Comparison of ENCODE assay signal across 1 cellular context in the genomic region with DNA sequence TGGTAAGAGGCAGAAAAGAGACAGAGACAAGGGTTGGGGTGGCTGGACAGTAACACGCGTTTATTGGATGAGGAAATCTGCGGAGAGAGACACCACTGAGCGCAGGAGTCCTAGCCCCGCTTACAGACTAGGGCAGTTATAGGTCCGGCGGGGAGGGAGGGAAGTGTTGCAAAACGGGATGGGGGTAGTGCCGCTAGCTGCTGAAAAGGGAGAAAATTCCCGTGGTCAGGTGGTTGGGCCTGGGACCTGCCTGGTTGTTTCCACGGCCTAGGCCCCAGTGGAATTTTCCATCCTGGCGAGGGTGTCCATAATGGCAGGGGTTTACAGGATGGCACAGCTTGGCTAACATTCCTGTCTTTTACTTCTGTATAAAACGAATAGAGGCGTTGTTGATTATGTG.
A peak's percentile ranks its signal among the peaks of the same experiment; 100 is the strongest.
TF ChIP-seq lines count a peak whose summit lies in the region.

No MANE protein-coding gene starts in this region.

TF ChIP-seq in HepG2, 621 proteins besides CTCF, POLR2A, EP300 and RAD21 (continued from another document and continues in another):
- TF ChIP-seq, protein P1, sequence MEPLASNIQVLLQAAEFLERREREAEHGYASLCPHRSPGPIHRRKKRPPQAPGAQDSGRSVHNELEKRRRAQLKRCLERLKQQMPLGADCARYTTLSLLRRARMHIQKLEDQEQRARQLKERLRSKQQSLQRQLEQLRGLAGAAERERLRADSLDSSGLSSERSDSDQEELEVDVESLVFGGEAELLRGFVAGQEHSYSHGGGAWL (CRISPR knock-in tag; IDR thresholded peaks at IDR 0.05), result no peak
- TF ChIP-seq, protein P2, sequence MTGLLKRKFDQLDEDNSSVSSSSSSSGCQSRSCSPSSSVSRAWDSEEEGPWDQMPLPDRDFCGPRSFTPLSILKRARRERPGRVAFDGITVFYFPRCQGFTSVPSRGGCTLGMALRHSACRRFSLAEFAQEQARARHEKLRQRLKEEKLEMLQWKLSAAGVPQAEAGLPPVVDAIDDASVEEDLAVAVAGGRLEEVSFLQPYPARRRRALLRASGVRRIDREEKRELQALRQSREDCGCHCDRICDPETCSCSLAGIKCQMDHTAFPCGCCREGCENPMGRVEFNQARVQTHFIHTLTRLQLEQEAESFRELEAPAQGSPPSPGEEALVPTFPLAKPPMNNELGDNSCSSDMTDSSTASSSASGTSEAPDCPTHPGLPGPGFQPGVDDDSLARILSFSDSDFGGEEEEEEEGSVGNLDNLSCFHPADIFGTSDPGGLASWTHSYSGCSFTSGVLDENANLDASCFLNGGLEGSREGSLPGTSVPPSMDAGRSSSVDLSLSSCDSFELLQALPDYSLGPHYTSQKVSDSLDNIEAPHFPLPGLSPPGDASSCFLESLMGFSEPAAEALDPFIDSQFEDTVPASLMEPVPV (CRISPR knock-in tag; IDR thresholded peaks at IDR 0.05), result no peak
- TF ChIP-seq STAT5B (CRISPR knock-in tag; IDR thresholded peaks at IDR 0.05), result no peak
- no peak for TF ChIP-seq ZBTB38 (CRISPR knock-in tag; IDR thresholded peaks at IDR 0.05)
- TF ChIP-seq CHD4 (IDR thresholded peaks at IDR 0.05; ENCODE audit: borderline replicate concordance, low read length), result no peak
- no peak for TF ChIP-seq TCF7L2 (IDR thresholded peaks at IDR 0.05; ENCODE audit: low read depth, low read length)
- TF ChIP-seq, protein P3, sequence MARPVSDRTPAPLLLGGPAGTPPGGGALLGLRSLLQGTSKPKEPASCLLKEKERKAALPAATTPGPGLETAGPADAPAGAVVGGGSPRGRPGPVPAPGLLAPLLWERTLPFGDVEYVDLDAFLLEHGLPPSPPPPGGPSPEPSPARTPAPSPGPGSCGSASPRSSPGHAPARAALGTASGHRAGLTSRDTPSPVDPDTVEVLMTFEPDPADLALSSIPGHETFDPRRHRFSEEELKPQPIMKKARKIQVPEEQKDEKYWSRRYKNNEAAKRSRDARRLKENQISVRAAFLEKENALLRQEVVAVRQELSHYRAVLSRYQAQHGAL (CRISPR knock-in tag; IDR thresholded peaks at IDR 0.05; ENCODE audit: not compliant biosample characterization), result no peak
- no peak for TF ChIP-seq PRPF4 (IDR thresholded peaks at IDR 0.05; ENCODE audit: low read depth, low read length, poor library complexity, severe bottlenecking)
- no peak for TF ChIP-seq SNRNP70 (IDR thresholded peaks at IDR 0.05; ENCODE audit: low read depth, low read length)
- TF ChIP-seq ZNF44 (CRISPR knock-in tag; IDR thresholded peaks at IDR 0.05), result no peak
- no peak for TF ChIP-seq ZNF484 (CRISPR knock-in tag; IDR thresholded peaks at IDR 0.05; ENCODE audit: borderline replicate concordance, low read depth)
- no peak for TF ChIP-seq ZNF598 (CRISPR knock-in tag; IDR thresholded peaks at IDR 0.05; ENCODE audit: borderline replicate concordance)
- 0 out of 2 replicates have a peak, but pooled peaks have one; percentile 13 for TF ChIP-seq ZNF782 (CRISPR knock-in tag; IDR thresholded peaks at IDR 0.05; ENCODE audit: borderline replicate concordance)
- TF ChIP-seq DR1 (CRISPR knock-in tag; IDR thresholded peaks at IDR 0.05), result no peak
- TF ChIP-seq, protein P4, sequence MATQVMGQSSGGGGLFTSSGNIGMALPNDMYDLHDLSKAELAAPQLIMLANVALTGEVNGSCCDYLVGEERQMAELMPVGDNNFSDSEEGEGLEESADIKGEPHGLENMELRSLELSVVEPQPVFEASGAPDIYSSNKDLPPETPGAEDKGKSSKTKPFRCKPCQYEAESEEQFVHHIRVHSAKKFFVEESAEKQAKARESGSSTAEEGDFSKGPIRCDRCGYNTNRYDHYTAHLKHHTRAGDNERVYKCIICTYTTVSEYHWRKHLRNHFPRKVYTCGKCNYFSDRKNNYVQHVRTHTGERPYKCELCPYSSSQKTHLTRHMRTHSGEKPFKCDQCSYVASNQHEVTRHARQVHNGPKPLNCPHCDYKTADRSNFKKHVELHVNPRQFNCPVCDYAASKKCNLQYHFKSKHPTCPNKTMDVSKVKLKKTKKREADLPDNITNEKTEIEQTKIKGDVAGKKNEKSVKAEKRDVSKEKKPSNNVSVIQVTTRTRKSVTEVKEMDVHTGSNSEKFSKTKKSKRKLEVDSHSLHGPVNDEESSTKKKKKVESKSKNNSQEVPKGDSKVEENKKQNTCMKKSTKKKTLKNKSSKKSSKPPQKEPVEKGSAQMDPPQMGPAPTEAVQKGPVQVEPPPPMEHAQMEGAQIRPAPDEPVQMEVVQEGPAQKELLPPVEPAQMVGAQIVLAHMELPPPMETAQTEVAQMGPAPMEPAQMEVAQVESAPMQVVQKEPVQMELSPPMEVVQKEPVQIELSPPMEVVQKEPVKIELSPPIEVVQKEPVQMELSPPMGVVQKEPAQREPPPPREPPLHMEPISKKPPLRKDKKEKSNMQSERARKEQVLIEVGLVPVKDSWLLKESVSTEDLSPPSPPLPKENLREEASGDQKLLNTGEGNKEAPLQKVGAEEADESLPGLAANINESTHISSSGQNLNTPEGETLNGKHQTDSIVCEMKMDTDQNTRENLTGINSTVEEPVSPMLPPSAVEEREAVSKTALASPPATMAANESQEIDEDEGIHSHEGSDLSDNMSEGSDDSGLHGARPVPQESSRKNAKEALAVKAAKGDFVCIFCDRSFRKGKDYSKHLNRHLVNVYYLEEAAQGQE (IDR thresholded peaks at IDR 0.05; ENCODE audit: borderline replicate concordance in 1 of 2, low read depth in 1 of 2, low read length in 2 of 2), result no peak
- no peak for TF ChIP-seq MED8 (CRISPR knock-in tag; IDR thresholded peaks at IDR 0.05; ENCODE audit: insufficient replicate concordance)
- TF ChIP-seq, protein P5, sequence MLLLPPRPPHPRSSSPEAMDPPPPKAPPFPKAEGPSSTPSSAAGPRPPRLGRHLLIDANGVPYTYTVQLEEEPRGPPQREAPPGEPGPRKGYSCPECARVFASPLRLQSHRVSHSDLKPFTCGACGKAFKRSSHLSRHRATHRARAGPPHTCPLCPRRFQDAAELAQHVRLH (CRISPR knock-in tag; IDR thresholded peaks at IDR 0.05; ENCODE audit: borderline replicate concordance, low read depth), result 0 out of 2 replicates have a peak, but pooled peaks have one; percentile 28
- TF ChIP-seq, protein P6, sequence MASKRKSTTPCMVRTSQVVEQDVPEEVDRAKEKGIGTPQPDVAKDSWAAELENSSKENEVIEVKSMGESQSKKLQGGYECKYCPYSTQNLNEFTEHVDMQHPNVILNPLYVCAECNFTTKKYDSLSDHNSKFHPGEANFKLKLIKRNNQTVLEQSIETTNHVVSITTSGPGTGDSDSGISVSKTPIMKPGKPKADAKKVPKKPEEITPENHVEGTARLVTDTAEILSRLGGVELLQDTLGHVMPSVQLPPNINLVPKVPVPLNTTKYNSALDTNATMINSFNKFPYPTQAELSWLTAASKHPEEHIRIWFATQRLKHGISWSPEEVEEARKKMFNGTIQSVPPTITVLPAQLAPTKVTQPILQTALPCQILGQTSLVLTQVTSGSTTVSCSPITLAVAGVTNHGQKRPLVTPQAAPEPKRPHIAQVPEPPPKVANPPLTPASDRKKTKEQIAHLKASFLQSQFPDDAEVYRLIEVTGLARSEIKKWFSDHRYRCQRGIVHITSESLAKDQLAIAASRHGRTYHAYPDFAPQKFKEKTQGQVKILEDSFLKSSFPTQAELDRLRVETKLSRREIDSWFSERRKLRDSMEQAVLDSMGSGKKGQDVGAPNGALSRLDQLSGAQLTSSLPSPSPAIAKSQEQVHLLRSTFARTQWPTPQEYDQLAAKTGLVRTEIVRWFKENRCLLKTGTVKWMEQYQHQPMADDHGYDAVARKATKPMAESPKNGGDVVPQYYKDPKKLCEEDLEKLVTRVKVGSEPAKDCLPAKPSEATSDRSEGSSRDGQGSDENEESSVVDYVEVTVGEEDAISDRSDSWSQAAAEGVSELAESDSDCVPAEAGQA (IDR thresholded peaks at IDR 0.05; ENCODE audit: low read depth), result no peak
- TF ChIP-seq, protein P6 (CRISPR knock-in tag; IDR thresholded peaks at IDR 0.05; ENCODE audit: borderline replicate concordance), result no peak
- TF ChIP-seq, protein P7, sequence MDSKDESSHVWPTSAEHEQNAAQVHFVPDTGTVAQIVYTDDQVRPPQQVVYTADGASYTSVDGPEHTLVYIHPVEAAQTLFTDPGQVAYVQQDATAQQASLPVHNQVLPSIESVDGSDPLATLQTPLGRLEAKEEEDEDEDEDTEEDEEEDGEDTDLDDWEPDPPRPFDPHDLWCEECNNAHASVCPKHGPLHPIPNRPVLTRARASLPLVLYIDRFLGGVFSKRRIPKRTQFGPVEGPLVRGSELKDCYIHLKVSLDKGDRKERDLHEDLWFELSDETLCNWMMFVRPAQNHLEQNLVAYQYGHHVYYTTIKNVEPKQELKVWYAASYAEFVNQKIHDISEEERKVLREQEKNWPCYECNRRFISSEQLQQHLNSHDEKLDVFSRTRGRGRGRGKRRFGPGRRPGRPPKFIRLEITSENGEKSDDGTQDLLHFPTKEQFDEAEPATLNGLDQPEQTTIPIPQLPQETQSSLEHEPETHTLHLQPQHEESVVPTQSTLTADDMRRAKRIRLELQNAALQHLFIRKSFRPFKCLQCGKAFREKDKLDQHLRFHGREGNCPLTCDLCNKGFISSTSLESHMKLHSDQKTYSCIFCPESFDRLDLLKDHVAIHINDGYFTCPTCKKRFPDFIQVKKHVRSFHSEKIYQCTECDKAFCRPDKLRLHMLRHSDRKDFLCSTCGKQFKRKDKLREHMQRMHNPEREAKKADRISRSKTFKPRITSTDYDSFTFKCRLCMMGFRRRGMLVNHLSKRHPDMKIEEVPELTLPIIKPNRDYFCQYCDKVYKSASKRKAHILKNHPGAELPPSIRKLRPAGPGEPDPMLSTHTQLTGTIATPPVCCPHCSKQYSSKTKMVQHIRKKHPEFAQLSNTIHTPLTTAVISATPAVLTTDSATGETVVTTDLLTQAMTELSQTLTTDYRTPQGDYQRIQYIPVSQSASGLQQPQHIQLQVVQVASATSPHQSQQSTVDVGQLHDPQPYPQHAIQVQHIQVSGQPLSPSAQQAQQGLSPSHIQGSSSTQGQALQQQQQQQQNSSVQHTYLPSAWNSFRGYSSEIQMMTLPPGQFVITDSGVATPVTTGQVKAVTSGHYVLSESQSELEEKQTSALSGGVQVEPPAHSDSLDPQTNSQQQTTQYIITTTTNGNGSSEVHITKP (CRISPR knock-in tag; IDR thresholded peaks at IDR 0.05; ENCODE audit: low read depth), result no peak
- no peak for TF ChIP-seq TP53 (CRISPR knock-in tag; conservative IDR thresholded peaks at IDR 0.05)
- TF ChIP-seq, protein P8, sequence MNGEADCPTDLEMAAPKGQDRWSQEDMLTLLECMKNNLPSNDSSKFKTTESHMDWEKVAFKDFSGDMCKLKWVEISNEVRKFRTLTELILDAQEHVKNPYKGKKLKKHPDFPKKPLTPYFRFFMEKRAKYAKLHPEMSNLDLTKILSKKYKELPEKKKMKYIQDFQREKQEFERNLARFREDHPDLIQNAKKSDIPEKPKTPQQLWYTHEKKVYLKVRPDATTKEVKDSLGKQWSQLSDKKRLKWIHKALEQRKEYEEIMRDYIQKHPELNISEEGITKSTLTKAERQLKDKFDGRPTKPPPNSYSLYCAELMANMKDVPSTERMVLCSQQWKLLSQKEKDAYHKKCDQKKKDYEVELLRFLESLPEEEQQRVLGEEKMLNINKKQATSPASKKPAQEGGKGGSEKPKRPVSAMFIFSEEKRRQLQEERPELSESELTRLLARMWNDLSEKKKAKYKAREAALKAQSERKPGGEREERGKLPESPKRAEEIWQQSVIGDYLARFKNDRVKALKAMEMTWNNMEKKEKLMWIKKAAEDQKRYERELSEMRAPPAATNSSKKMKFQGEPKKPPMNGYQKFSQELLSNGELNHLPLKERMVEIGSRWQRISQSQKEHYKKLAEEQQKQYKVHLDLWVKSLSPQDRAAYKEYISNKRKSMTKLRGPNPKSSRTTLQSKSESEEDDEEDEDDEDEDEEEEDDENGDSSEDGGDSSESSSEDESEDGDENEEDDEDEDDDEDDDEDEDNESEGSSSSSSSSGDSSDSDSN (CRISPR knock-in tag; IDR thresholded peaks at IDR 0.05), result peak; percentile 39; the same call in 1 of the 2 replicates
- TF ChIP-seq, protein P9, sequence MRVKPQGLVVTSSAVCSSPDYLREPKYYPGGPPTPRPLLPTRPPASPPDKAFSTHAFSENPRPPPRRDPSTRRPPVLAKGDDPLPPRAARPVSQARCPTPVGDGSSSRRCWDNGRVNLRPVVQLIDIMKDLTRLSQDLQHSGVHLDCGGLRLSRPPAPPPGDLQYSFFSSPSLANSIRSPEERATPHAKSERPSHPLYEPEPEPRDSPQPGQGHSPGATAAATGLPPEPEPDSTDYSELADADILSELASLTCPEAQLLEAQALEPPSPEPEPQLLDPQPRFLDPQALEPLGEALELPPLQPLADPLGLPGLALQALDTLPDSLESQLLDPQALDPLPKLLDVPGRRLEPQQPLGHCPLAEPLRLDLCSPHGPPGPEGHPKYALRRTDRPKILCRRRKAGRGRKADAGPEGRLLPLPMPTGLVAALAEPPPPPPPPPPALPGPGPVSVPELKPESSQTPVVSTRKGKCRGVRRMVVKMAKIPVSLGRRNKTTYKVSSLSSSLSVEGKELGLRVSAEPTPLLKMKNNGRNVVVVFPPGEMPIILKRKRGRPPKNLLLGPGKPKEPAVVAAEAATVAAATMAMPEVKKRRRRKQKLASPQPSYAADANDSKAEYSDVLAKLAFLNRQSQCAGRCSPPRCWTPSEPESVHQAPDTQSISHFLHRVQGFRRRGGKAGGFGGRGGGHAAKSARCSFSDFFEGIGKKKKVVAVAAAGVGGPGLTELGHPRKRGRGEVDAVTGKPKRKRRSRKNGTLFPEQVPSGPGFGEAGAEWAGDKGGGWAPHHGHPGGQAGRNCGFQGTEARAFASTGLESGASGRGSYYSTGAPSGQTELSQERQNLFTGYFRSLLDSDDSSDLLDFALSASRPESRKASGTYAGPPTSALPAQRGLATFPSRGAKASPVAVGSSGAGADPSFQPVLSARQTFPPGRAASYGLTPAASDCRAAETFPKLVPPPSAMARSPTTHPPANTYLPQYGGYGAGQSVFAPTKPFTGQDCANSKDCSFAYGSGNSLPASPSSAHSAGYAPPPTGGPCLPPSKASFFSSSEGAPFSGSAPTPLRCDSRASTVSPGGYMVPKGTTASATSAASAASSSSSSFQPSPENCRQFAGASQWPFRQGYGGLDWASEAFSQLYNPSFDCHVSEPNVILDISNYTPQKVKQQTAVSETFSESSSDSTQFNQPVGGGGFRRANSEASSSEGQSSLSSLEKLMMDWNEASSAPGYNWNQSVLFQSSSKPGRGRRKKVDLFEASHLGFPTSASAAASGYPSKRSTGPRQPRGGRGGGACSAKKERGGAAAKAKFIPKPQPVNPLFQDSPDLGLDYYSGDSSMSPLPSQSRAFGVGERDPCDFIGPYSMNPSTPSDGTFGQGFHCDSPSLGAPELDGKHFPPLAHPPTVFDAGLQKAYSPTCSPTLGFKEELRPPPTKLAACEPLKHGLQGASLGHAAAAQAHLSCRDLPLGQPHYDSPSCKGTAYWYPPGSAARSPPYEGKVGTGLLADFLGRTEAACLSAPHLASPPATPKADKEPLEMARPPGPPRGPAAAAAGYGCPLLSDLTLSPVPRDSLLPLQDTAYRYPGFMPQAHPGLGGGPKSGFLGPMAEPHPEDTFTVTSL (CRISPR knock-in tag; IDR thresholded peaks at IDR 0.05; ENCODE audit: borderline replicate concordance), result no peak
- TF ChIP-seq RFXANK (CRISPR knock-in tag; IDR thresholded peaks at IDR 0.05), result no peak
